In the genomic region with DNA sequence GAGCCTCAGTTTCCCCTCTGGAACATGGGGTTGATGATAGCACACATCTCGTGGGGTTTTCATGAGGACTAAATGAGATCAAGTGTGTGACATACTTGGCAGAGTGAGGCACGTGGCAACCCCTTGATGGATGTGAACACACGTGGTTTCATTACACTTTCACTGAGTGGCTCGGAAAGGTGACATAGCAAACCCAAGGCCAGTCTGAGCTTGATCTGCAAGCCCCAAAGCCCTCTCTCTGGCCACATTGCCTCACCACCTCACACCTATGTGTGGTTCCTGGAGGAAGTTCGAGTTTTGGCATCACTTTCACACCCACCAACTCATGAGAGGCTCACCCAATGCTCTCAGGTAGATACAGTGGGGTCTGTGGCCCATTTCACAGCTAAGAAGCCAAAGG, we compare ENCODE assay signal across 23 cellular contexts.
"Had no signal": no experiment of that assay in that cellular context is flagged by ENCODE, and none has a peak within 500 bp of the region (broad histone marks: within the 10 kb centered on the region; RNA-seq: fewer than 3 reads in every experiment).

No MANE protein-coding gene starts in this region.

- DNase-seq: activated CD4-positive, alpha-beta T cell treated with anti-CD3 and anti-CD28 coated beads, Interleukin-2, amount 10 ng/mL, durations not matched to agents 7 days and 5 days; activated CD4-positive, CD25-positive, alpha-beta regulatory T cell treated with anti-CD3 and anti-CD28 coated beads, Interleukin-2, amount 50 U/mL, for 72 hours; activated gamma-delta T cell treated with Interleukin-2 at 50 U/mL for 16 hours; activated T-cell treated with anti-CD3 and anti-CD28 coated beads, Interleukin-2, amount 50 U/mL, for 1 hour; aorta; colonic mucosa; endodermal cell; esophagus squamous epithelium; gastrocnemius medialis; head of caudate nucleus; naive thymus-derived CD4-positive, alpha-beta T cell; ovary; stimulated activated CD4-positive, alpha-beta T cell treated with anti-CD3 and anti-CD28 coated beads, Interleukin-4, amount 100 ng/mL, for 24 hours; T-cell; WERI-Rb-1 had no signal

- ATAC-seq: gastrocnemius medialis; left lobe of liver; naive thymus-derived CD4-positive, alpha-beta T cell; T-cell had no signal

- H3K4me1 ChIP-seq: gastrocnemius medialis, prostate gland, suprapubic skin had no signal

- H3K4me3 ChIP-seq: colonic mucosa, esophagus squamous epithelium, gastrocnemius medialis, ovary, prostate gland, suprapubic skin, tibial nerve had no signal

- H3K9me3 ChIP-seq: colonic mucosa, esophagus squamous epithelium, gastrocnemius medialis, ovary, prostate gland, suprapubic skin, tibial nerve had no signal

- H3K36me3 ChIP-seq: colonic mucosa, esophagus squamous epithelium, gastrocnemius medialis, ovary, prostate gland, suprapubic skin, tibial nerve, WERI-Rb-1 had no signal

- H3K27me3 Mint-ChIP-seq: brain; stimulated activated naive CD8-positive, alpha-beta T cell treated with anti-CD3 and anti-CD28 coated beads, Interleukin-15, Interleukin-2, amounts not matched to agents 100 ng/mL and 50 ng/mL, for 24 hours; T-cell had no signal

- H3K9me3 Mint-ChIP-seq: activated CD4-positive, alpha-beta T cell treated with anti-CD3 and anti-CD28 coated beads, Interleukin-2, amount 10 ng/mL, durations not matched to agents 7 days and 5 days; activated naive CD4-positive, alpha-beta T cell treated with anti-CD3 and anti-CD28 coated beads, Interleukin-2, amount 50 U/mL, for 72 hours; endodermal cell; stimulated activated naive CD8-positive, alpha-beta T cell treated with anti-CD3 and anti-CD28 coated beads, Interleukin-15, Interleukin-2, amounts not matched to agents 100 ng/mL and 50 ng/mL, for 24 hours; T-cell; T-helper 2 cell treated with Interferon-gamma antibody and Interleukin-4, amounts not matched to agents 5 μg/mL and 100 μg/mL, for 36 hours had no signal

- H3K27me3 ChIP-seq: colonic mucosa, ovary had no signal

- H3K27ac ChIP-seq: colonic mucosa, esophagus squamous epithelium, gastrocnemius medialis, ovary, prostate gland, suprapubic skin, tibial nerve, WERI-Rb-1 had no signal

- H3K4me3 Mint-ChIP-seq: activated CD4-positive, alpha-beta T cell treated with anti-CD3 and anti-CD28 coated beads, Interleukin-2, amount 10 ng/mL, durations not matched to agents 7 days and 5 days; brain; endodermal cell; naive thymus-derived CD4-positive, alpha-beta T cell; stimulated activated naive CD8-positive, alpha-beta T cell treated with anti-CD3 and anti-CD28 coated beads, Interleukin-15, Interleukin-2, amounts not matched to agents 100 ng/mL and 50 ng/mL, for 24 hours; T-cell; T-helper 2 cell treated with Interferon-gamma antibody and Interleukin-4, amounts not matched to agents 5 μg/mL and 100 μg/mL, for 36 hours had no signal

- H3K27ac Mint-ChIP-seq: activated CD4-positive, alpha-beta T cell treated with anti-CD3 and anti-CD28 coated beads, Interleukin-2, amount 10 ng/mL, durations not matched to agents 7 days and 5 days; activated naive CD4-positive, alpha-beta T cell treated with anti-CD3 and anti-CD28 coated beads, Interleukin-2, amount 50 U/mL, for 72 hours; endodermal cell; stimulated activated naive CD8-positive, alpha-beta T cell treated with anti-CD3 and anti-CD28 coated beads, Interleukin-15, Interleukin-2, amounts not matched to agents 100 ng/mL and 50 ng/mL, for 24 hours; T-cell; T-helper 2 cell treated with Interferon-gamma antibody and Interleukin-4, amounts not matched to agents 5 μg/mL and 100 μg/mL, for 36 hours had no signal

- H3K36me3 Mint-ChIP-seq: activated naive CD4-positive, alpha-beta T cell treated with anti-CD3 and anti-CD28 coated beads, Interleukin-2, amount 50 U/mL, for 72 hours; naive thymus-derived CD4-positive, alpha-beta T cell; T-cell had no signal
